19 cellular contexts compared by ENCODE assay signal in the genomic region with DNA sequence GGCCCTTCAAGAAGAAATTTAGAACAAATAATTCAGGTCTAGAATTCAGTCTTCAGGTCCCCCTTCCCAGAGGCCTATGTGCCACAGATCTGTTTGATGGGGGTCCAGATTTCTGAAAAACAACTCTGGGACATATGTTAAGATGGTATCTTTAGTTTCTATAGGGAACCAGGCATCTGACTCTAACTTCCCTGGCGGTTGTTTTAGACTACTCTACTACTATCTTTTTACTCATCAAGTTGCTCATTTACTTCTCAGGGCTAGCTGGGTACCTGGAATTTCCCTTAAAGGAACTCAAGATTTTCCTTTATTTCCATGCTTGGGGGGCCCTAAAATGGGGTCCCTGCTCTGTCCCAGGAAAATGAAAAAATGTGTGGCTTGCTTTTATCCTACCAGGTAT.
"Had no signal": no experiment of that assay in that cellular context is flagged by ENCODE, and none has a peak within 500 bp of the region (broad histone marks: within the 10 kb centered on the region; RNA-seq: fewer than 3 reads in every experiment).

No MANE protein-coding gene starts in this region.

- H3K27ac Mint-ChIP-seq: endodermal cell; natural killer cell; stimulated activated naive B cell treated with anti-CD40 and anti-IgM and Interleukin-4, amounts not matched to agents 10 μg/mL and 1 μg/mL and 100 μg/mL, for 72 hours; stimulated activated naive CD8-positive, alpha-beta T cell treated with anti-CD3 and anti-CD28 coated beads, Interleukin-15, amount 100 ng/mL, for 72 hours had no signal

- H3K27me3 ChIP-seq: colonic mucosa, heart left ventricle, right atrium auricular region, sigmoid colon had no signal

- H3K27me3 Mint-ChIP-seq: stimulated activated naive B cell treated with anti-CD40 and anti-IgM and Interleukin-4, amounts not matched to agents 10 μg/mL and 1 μg/mL and 100 μg/mL, for 72 hours; stimulated activated naive CD8-positive, alpha-beta T cell treated with anti-CD3 and anti-CD28 coated beads, Interleukin-15, amount 100 ng/mL, for 72 hours had no signal

- H3K4me3 Mint-ChIP-seq: endodermal cell; natural killer cell; neural crest cell; stimulated activated naive B cell treated with anti-CD40 and anti-IgM and Interleukin-4, amounts not matched to agents 10 μg/mL and 1 μg/mL and 100 μg/mL, for 72 hours; stimulated activated naive CD8-positive, alpha-beta T cell treated with anti-CD3 and anti-CD28 coated beads, Interleukin-15, amount 100 ng/mL, for 72 hours had no signal

- H3K36me3 ChIP-seq: colonic mucosa, heart left ventricle, right atrium auricular region, sigmoid colon, thoracic aorta had no signal

- DNase-seq: colonic mucosa; effector CD4-positive, alpha-beta T cell; erythroblast; foreskin melanocyte; heart left ventricle; hippocampal formation; mammary epithelial cell; natural killer cell; sigmoid colon; stimulated activated CD4-positive, alpha-beta T cell treated with anti-CD3 and anti-CD28 coated beads, Interleukin-2, amount 100 ng/mL, for 24 hours; stimulated activated CD4-positive, alpha-beta T cell treated with anti-CD3 and anti-CD28 coated beads, Interleukin-4, amount 100 ng/mL, for 4 hours; stimulated activated naive B cell treated with anti-CD40 and anti-IgM and Interleukin-4, amounts not matched to agents 10 μg/mL and 1 μg/mL and 100 μg/mL, for 72 hours; stimulated activated naive CD8-positive, alpha-beta T cell treated with anti-CD3 and anti-CD28 coated beads, Interleukin-15, amount 100 ng/mL, for 72 hours; trophoblast cell had no signal

- H3K4me1 Mint-ChIP-seq: natural killer cell; neural crest cell; stimulated activated naive B cell treated with anti-CD40 and anti-IgM and Interleukin-4, amounts not matched to agents 10 μg/mL and 1 μg/mL and 100 μg/mL, for 72 hours; stimulated activated naive CD8-positive, alpha-beta T cell treated with anti-CD3 and anti-CD28 coated beads, Interleukin-15, amount 100 ng/mL, for 72 hours had no signal

- H3K27ac ChIP-seq: colonic mucosa, heart left ventricle, right atrium auricular region, sigmoid colon, skin epidermis, thoracic aorta had no signal

- H3K4me3 ChIP-seq: colonic mucosa, heart left ventricle, right atrium auricular region, sigmoid colon, skin epidermis, thoracic aorta had no signal

- H3K4me1 ChIP-seq: colonic mucosa, heart left ventricle, right atrium auricular region, sigmoid colon had no signal

- H3K9me3 ChIP-seq: colonic mucosa, heart left ventricle, right atrium auricular region, sigmoid colon, thoracic aorta had no signal

- H3K36me3 Mint-ChIP-seq: natural killer cell; stimulated activated naive B cell treated with anti-CD40 and anti-IgM and Interleukin-4, amounts not matched to agents 10 μg/mL and 1 μg/mL and 100 μg/mL, for 72 hours had no signal

- ATAC-seq: heart left ventricle; natural killer cell; stimulated activated naive B cell treated with anti-CD40 and anti-IgM and Interleukin-4, amounts not matched to agents 10 μg/mL and 1 μg/mL and 100 μg/mL, for 72 hours; stimulated activated naive CD8-positive, alpha-beta T cell treated with anti-CD3 and anti-CD28 coated beads, Interleukin-15, amount 100 ng/mL, for 72 hours had no signal

- H3K9me3 Mint-ChIP-seq: endodermal cell; natural killer cell; neural crest cell; stimulated activated naive B cell treated with anti-CD40 and anti-IgM and Interleukin-4, amounts not matched to agents 10 μg/mL and 1 μg/mL and 100 μg/mL, for 72 hours; stimulated activated naive CD8-positive, alpha-beta T cell treated with anti-CD3 and anti-CD28 coated beads, Interleukin-15, amount 100 ng/mL, for 72 hours had no signal
